In the genomic region with DNA sequence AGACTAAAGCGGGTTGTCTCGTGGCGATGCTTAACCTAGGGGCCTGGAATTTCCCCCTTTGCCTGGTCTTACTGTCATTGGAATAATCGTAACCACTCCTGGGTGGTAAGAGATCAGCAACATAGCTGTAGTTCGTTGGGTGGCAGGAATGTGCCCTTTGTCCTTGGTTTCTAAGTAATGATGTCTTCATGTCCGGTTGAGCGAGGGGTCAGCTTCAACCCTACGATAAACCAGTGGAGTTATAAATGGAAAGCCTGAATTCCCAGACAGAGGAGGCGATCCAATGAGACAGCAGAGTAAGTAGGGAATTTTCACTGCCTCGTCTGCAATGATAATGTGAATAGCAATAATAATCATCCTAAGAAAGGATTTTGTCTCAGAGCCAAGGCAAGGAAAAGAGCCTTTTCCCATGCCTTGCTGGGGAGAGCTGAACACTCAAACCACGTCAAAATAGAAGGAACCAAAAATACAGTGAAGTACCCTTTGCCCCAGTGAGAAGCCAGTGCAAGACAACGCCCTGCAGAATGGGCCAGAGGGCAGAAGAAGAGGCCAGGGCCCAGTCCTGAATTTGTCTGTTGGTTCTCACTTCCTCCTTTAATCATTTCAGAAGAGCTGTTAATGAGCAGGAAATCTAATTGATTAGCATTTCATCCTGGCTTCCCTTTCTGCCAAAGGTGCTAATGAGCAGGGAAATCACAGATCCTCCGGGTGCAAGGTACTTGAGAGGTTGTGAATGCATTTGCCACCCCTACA, we compare ENCODE assay signal across 1 cellular context.
TF ChIP-seq lines count a peak whose summit lies in the region.

No MANE protein-coding gene starts in this region.

TF ChIP-seq in GM12878, 131 proteins besides CTCF, POLR2A, EP300 and RAD21 (continued from another document):
- TF ChIP-seq BCL3 (IDR thresholded peaks at IDR 0.05; ENCODE audit: borderline replicate concordance, insufficient read depth, low read depth, low read length, poor library complexity, severe bottlenecking) (no peak), RUNX3 (IDR thresholded peaks at IDR 0.05; ENCODE audit: low read length) (no peak), NFIC (IDR thresholded peaks at IDR 0.05; ENCODE audit: low read depth, low read length) (no peak), RAD51 (IDR thresholded peaks at IDR 0.05) (no peak), MEF2A (IDR thresholded peaks at IDR 0.05; ENCODE audit: insufficient read depth, low read depth, low read length) (no peak)
TF ChIP-seq in GM12878: peak in this region for 9.
